Comparison of ENCODE assay signal across 9 cellular contexts in the genomic region with DNA sequence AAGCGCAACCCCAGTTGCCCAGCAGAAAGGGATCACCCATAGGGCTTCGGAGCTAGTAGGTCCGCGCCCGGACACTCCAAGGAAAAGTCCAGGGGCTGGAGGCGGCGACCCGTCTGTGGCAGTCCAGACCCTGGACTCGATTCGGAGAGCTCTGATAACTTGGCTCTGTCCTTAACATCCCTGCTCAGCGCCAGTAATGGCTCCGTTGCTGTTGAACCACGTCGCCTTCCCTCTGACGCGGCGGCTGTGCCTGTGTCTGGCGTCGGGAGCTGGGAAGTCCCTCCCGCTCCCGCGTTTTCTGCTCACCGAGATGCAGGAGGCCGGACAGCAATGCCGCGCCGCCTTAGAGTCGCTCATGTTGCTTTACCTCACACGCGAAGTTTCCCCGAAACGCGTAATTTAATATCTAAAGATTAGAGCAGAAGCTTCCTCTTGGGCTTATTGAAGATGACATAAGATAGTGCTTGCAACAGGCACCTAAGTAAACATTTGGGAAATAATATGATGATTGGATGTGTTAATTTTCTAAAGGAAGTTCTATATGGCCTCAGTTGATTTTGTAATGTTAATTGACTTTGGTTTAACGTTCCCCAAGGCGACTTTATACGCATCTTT. TPM values are rescaled to one million over a fixed set of nuclear protein-coding genes. Genes with fewer than 3 reads are reported as not detected.
A peak's percentile ranks its signal among the peaks of the same experiment; 100 is the strongest.
DNase-seq lines count a peak whose midpoint lies in the region; ATAC-seq, FAIRE-seq and TF ChIP-seq lines count a peak whose summit lies in the region.
"Had no signal": no experiment of that assay in that cellular context is flagged by ENCODE, and none has a peak within 500 bp of the region (broad histone marks: within the 10 kb centered on the region; RNA-seq: fewer than 3 reads in every experiment).

No MANE protein-coding gene starts in this region.

- FAIRE-seq in kidney (lab: Jason Lieb, UNC): no peak
- FAIRE-seq: G401.6 had no signal

- H3K9me3 Mint-ChIP-seq in WTC11: no peaks in the 10 kb centered on the region

- peaks cover 31% of the 10 kb centered on the region for H3K27me3 Mint-ChIP-seq in WTC11 (ENCODE audit: low read depth)

- POLR2A ChIA-PET in WTC11 (lab: Charles Lee): interaction anchor here (0.5 to 3.2 kb wide), 4 partner anchors 38 to 158 kb away, joined by 3 to 25 read pairs (median 4); no protein-coding TSS in a partner anchor

- H3K9me3 ChIP-seq in kidney (ENCODE audit: control insufficient read depth in 1 of 2, low read length in 2 of 2): no peaks in the 10 kb centered on the region

- H3K36me3 ChIP-seq in kidney (ENCODE audit: control insufficient read depth in 1 of 2, insufficient read depth in 2 of 2, low read length in 2 of 2): no peaks in the 10 kb centered on the region

- H3K4me3 ChIP-seq in kidney (ENCODE audit: low read length in 2 of 2): peak overlapping the region; percentile 71 to 78

- peak overlapping the region; percentile 97 for H3K27ac Mint-ChIP-seq in WTC11

- ATAC-seq in activated CD4-positive, CD25-positive, alpha-beta regulatory T cell treated with anti-CD3 and anti-CD28 coated beads, Interleukin-2, amount 50 U/mL, for 24 hours: no peak
- peak; percentile 23 for ATAC-seq in HG03095 (IDR thresholded peaks at IDR 0.05; ENCODE audit: unreplicated experiment)
- ATAC-seq in WTC11: peak; percentile 31

- H3K9ac ChIP-seq in kidney (ENCODE audit: low read length in 2 of 2): peak overlapping the region; percentile 27 to 76

- H3K4me3 Mint-ChIP-seq in WTC11: peak overlapping the region; percentile 90

- peaks cover 6% of the 10 kb centered on the region for H3K36me3 Mint-ChIP-seq in WTC11

- peak overlapping the region; percentile 80 to 93 for H3K27ac ChIP-seq in kidney (ENCODE audit: low read depth in 2 of 2, low read length in 2 of 2)

- intact Hi-C loops in kidney (cut with DNase I): no loop called here

- TF ChIP-seq CTCF in WTC11 (IDR thresholded peaks at IDR 0.05) (no peak), kidney (IDR thresholded peaks at IDR 0.05; ENCODE audit: borderline replicate concordance, extremely low read depth, insufficient read depth) (no peak)

- CTCF ChIA-PET in WTC11 (lab: Charles Lee): interaction anchor here (1.4 kb wide), 1 partner anchor 59 kb away, joined by 6 read pairs; no protein-coding TSS in a partner anchor

- peaks cover 22% of the 10 kb centered on the region for H3K4me1 Mint-ChIP-seq in WTC11

- DNase-seq in activated CD4-positive, CD25-positive, alpha-beta regulatory T cell (lab: John Stamatoyannopoulos, UW): peak; percentile 10 to 35 (median 26)
- DNase-seq in NCI-H2107 treated with DMSO at 0.1 percent for 48 hours (lab: John Stamatoyannopoulos, UW; ENCODE audit: unreplicated experiment) (peak; percentile 26), WTC11 (ENCODE audit: low spot score) (peak; percentile 81), cerebellum (ENCODE audit: low spot score) (peak; percentile 78), kidney (peak; percentile 95)
- peak; percentile 52 for DNase-seq in stimulated activated CD4-positive, alpha-beta T cell treated with anti-CD3 and anti-CD28 coated beads, Interleukin-12 subunit alpha, Interleukin-12 subunit beta, amount 100 ng/mL, for 4 hours

- H3K4me1 ChIP-seq in kidney (ENCODE audit: control insufficient read depth in 1 of 2, insufficient read depth in 1 of 2, low read depth in 1 of 2, low read length in 2 of 2): peaks cover 0 to 8% of the 10 kb centered on the region in 2 donors

TF ChIP-seq in WTC11, 78 proteins besides CTCF, POLR2A, EP300 and RAD21 (continues in another document):
- TF ChIP-seq CREB1 (CRISPR knock-in tag; IDR thresholded peaks at IDR 0.05): no peak
- TF ChIP-seq ZNF232 (CRISPR knock-in tag; IDR thresholded peaks at IDR 0.05): peak; percentile 78; the same call in 1 of the 2 replicates
- 0 out of 2 replicates have a peak, but pooled peaks have one; percentile 53 for TF ChIP-seq ETV6 (CRISPR knock-in tag; IDR thresholded peaks at IDR 0.05)
- no peak for TF ChIP-seq ZBTB43 (CRISPR knock-in tag; IDR thresholded peaks at IDR 0.05)
- peak; percentile 11; the same call in 1 of the 2 replicates for TF ChIP-seq NFE2L1 (CRISPR knock-in tag; IDR thresholded peaks at IDR 0.05)
- TF ChIP-seq ZNF425 (CRISPR knock-in tag; conservative IDR thresholded peaks at IDR 0.05): no peak
- TF ChIP-seq, protein P1, sequence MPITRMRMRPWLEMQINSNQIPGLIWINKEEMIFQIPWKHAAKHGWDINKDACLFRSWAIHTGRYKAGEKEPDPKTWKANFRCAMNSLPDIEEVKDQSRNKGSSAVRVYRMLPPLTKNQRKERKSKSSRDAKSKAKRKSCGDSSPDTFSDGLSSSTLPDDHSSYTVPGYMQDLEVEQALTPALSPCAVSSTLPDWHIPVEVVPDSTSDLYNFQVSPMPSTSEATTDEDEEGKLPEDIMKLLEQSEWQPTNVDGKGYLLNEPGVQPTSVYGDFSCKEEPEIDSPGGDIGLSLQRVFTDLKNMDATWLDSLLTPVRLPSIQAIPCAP (CRISPR knock-in tag; IDR thresholded peaks at IDR 0.05): no peak
- TF ChIP-seq MYBL2 (CRISPR knock-in tag; IDR thresholded peaks at IDR 0.05): no peak
- TF ChIP-seq IRF2 (CRISPR knock-in tag; IDR thresholded peaks at IDR 0.05; ENCODE audit: borderline replicate concordance, low read depth): no peak
- no peak for TF ChIP-seq ZNF416 (CRISPR knock-in tag; IDR thresholded peaks at IDR 0.05)
- TF ChIP-seq, protein P2, sequence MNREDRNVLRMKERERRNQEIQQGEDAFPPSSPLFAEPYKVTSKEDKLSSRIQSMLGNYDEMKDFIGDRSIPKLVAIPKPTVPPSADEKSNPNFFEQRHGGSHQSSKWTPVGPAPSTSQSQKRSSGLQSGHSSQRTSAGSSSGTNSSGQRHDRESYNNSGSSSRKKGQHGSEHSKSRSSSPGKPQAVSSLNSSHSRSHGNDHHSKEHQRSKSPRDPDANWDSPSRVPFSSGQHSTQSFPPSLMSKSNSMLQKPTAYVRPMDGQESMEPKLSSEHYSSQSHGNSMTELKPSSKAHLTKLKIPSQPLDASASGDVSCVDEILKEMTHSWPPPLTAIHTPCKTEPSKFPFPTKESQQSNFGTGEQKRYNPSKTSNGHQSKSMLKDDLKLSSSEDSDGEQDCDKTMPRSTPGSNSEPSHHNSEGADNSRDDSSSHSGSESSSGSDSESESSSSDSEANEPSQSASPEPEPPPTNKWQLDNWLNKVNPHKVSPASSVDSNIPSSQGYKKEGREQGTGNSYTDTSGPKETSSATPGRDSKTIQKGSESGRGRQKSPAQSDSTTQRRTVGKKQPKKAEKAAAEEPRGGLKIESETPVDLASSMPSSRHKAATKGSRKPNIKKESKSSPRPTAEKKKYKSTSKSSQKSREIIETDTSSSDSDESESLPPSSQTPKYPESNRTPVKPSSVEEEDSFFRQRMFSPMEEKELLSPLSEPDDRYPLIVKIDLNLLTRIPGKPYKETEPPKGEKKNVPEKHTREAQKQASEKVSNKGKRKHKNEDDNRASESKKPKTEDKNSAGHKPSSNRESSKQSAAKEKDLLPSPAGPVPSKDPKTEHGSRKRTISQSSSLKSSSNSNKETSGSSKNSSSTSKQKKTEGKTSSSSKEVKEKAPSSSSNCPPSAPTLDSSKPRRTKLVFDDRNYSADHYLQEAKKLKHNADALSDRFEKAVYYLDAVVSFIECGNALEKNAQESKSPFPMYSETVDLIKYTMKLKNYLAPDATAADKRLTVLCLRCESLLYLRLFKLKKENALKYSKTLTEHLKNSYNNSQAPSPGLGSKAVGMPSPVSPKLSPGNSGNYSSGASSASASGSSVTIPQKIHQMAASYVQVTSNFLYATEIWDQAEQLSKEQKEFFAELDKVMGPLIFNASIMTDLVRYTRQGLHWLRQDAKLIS (CRISPR knock-in tag; IDR thresholded peaks at IDR 0.05; ENCODE audit: borderline replicate concordance): no peak
- no peak for TF ChIP-seq ZNF423 (CRISPR knock-in tag; IDR thresholded peaks at IDR 0.05)
- no peak for TF ChIP-seq GTF2I (CRISPR knock-in tag; conservative IDR thresholded peaks at IDR 0.05)

RNA-seq across cellular contexts. Expression of gene ZBTB14, which starts 1.3 kb away (rescaled TPM):
- total RNA-seq in WTC11 (2021) (15.1 to 16.9 TPM (median 16.7 TPM) in 3 replicates), cerebellum (26.9 TPM), kidney (17.5 TPM)
- 6.7 TPM for polyA plus RNA-seq in kidney (ENCODE audit: insufficient read depth, low read depth, low replicate concordance)

Comparison
In these comparisons a context has a peak if more than half of its experiments do, and no peak if none do; other contexts are left out.
1. DNase-seq: peak in every context shown above with its lines; median percentile 95 in kidney; 81 in WTC11; 78 in cerebellum; 52 in stimulated activated CD4-positive, alpha-beta T cell treated with anti-CD3 and anti-CD28 coated beads, Interleukin-12 subunit alpha, Interleukin-12 subunit beta, amount 100 ng/mL, for 4 hours; 26 in activated CD4-positive, CD25-positive, alpha-beta regulatory T cell; 26 in NCI-H2107 treated with DMSO at 0.1 percent for 48 hours.
2. ATAC-seq: peak in HG03095 (single experiment) and WTC11 (single experiment); none in activated CD4-positive, CD25-positive, alpha-beta regulatory T cell treated with anti-CD3 and anti-CD28 coated beads, Interleukin-2, amount 50 U/mL, for 24 hours (0 of 2).